12 cellular contexts compared by ENCODE assay signal in the genomic region with DNA sequence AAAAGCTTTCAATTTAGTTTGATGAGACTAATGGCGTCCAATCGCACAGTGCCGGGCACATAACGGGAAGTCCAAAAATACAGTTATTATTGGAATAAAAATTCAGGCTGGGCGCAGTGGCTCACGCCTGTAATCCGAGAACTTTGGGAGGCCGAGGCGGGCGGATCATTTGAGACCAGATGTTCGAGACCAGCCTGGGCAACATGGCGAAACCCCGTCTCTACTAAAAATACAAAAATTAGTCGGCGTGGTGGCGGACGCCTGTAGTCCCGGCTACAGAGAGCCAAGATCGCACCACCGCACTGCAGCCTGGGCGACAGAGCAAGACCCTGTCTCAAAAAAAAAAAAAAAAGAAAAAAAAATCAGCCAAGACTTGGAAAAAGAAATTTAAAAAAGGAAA. TPM values are rescaled to one million over a fixed set of nuclear protein-coding genes. Genes with fewer than 3 reads are reported as not detected.
DNase-seq lines count a peak whose midpoint lies in the region; ATAC-seq, FAIRE-seq and TF ChIP-seq lines count a peak whose summit lies in the region.
"Had no signal": no experiment of that assay in that cellular context is flagged by ENCODE, and none has a peak within 500 bp of the region (broad histone marks: within the 10 kb centered on the region; RNA-seq: fewer than 3 reads in every experiment).

No MANE protein-coding gene starts in this region.

- H3K4me3 Mint-ChIP-seq in activated CD8-positive, alpha-beta memory T cell treated with anti-CD3 and anti-CD28 coated beads, Interleukin-2, amount 10 ng/mL, durations not matched to agents 7 days and 5 days: peak overlapping the region; percentile 68
- H3K4me3 Mint-ChIP-seq in T-helper 17 cell (peak overlapping the region; percentile 85), endothelial cell (ENCODE audit: unreplicated experiment) (peak overlapping the region; percentile 71)
- H3K4me3 Mint-ChIP-seq in stimulated activated effector memory CD8-positive, alpha-beta T cell treated with anti-CD3 and anti-CD28 coated beads, Interleukin-12 subunit alpha, Interleukin-12 subunit beta, amount 100 ng/mL, for 72 hours: peak overlapping the region; percentile 65

- no peak overlapping the region for H3K27ac Mint-ChIP-seq in activated CD8-positive, alpha-beta memory T cell treated with anti-CD3 and anti-CD28 coated beads, Interleukin-2, amount 10 ng/mL, durations not matched to agents 7 days and 5 days
- H3K27ac Mint-ChIP-seq in T-helper 17 cell (peak overlapping the region; percentile 56), endothelial cell (ENCODE audit: unreplicated experiment) (no peak overlapping the region)
- H3K27ac Mint-ChIP-seq in stimulated activated effector memory CD8-positive, alpha-beta T cell treated with anti-CD3 and anti-CD28 coated beads, Interleukin-12 subunit alpha, Interleukin-12 subunit beta, amount 100 ng/mL, for 72 hours: no peak overlapping the region

- TF ChIP-seq CTCF in endothelial cell (IDR thresholded peaks at IDR 0.05; ENCODE audit: unreplicated experiment) (no peak), D721Med (IDR thresholded peaks at IDR 0.05; ENCODE audit: insufficient read depth, missing control alignments) (no peak)

- peaks cover 5% of the 10 kb centered on the region for H3K27me3 Mint-ChIP-seq in activated CD8-positive, alpha-beta memory T cell treated with anti-CD3 and anti-CD28 coated beads, Interleukin-2, amount 10 ng/mL, durations not matched to agents 7 days and 5 days
- H3K27me3 Mint-ChIP-seq in T-helper 17 cell (no peaks in the 10 kb centered on the region), endothelial cell (ENCODE audit: unreplicated experiment) (peaks cover 8% of the 10 kb centered on the region)

- FAIRE-seq in D721Med (lab: Jason Lieb, UNC): no peak

- H3K9me3 ChIP-seq in T-helper 17 cell (ENCODE audit: control insufficient read depth, low read length, poor library complexity, severe bottlenecking): no peaks in the 10 kb centered on the region

- CTCF ChIA-PET in activated CD8-positive, alpha-beta memory T cell treated with anti-CD3 and anti-CD28 coated beads, Interleukin-2, amount 10 ng/mL, durations not matched to agents 7 days and 5 days (lab: Charles Lee): interaction anchor here (1.3 to 4.2 kb wide), 3 partner anchors 8 to 110 kb away, joined by 3 to 29 read pairs (median 5); no protein-coding TSS in a partner anchor

- peaks cover 19% of the 10 kb centered on the region for H3K4me1 Mint-ChIP-seq in activated CD8-positive, alpha-beta memory T cell treated with anti-CD3 and anti-CD28 coated beads, Interleukin-2, amount 10 ng/mL, durations not matched to agents 7 days and 5 days
- peaks cover 28% of the 10 kb centered on the region for H3K4me1 Mint-ChIP-seq in T-helper 17 cell
- peaks cover 18% of the 10 kb centered on the region for H3K4me1 Mint-ChIP-seq in endothelial cell (ENCODE audit: unreplicated experiment)
- H3K4me1 Mint-ChIP-seq in stimulated activated effector memory CD8-positive, alpha-beta T cell treated with anti-CD3 and anti-CD28 coated beads, Interleukin-12 subunit alpha, Interleukin-12 subunit beta, amount 100 ng/mL, for 72 hours: peaks cover 21% of the 10 kb centered on the region

- ATAC-seq in activated CD8-positive, alpha-beta memory T cell treated with anti-CD3 and anti-CD28 coated beads, Interleukin-2, amount 10 ng/mL, durations not matched to agents 7 days and 5 days: no peak
- no peak for ATAC-seq in T-helper 17 cell
- ATAC-seq in stimulated activated effector memory CD8-positive, alpha-beta T cell treated with anti-CD3 and anti-CD28 coated beads, Interleukin-12 subunit alpha, Interleukin-12 subunit beta, amount 100 ng/mL, for 72 hours: no peak

- no peak for DNase-seq in activated CD8-positive, alpha-beta memory T cell treated with anti-CD3 and anti-CD28 coated beads, Interleukin-2, amount 10 ng/mL, durations not matched to agents 7 days and 5 days
- no peak for DNase-seq in activated CD8-positive, alpha-beta memory T cell treated with anti-CD3 and anti-CD28 coated beads for 24 hours
- DNase-seq in T-helper 17 cell (no peak), endothelial cell (ENCODE audit: low spot score) (no peak), medulla oblongata (ENCODE audit: extremely low spot score) (no peak), D721Med (ENCODE audit: insufficient read length, low spot score) (no peak), NCI-H146 (lab: John Stamatoyannopoulos, UW) (no peak)
- no peak for DNase-seq in stimulated activated effector memory CD8-positive, alpha-beta T cell treated with anti-CD3 and anti-CD28 coated beads, Interleukin-12 subunit alpha, Interleukin-12 subunit beta, amount 100 ng/mL, for 72 hours (ENCODE audit: low spot score in 2 of 2)
- DNase-seq: aorta, DND-41, left colon had no signal

- peaks cover 12% of the 10 kb centered on the region for H3K36me3 Mint-ChIP-seq in activated CD8-positive, alpha-beta memory T cell treated with anti-CD3 and anti-CD28 coated beads, Interleukin-2, amount 10 ng/mL, durations not matched to agents 7 days and 5 days
- H3K36me3 Mint-ChIP-seq in T-helper 17 cell (ENCODE audit: low read depth) (no peaks in the 10 kb centered on the region), endothelial cell (ENCODE audit: low read depth, unreplicated experiment) (peaks cover 12% of the 10 kb centered on the region)
- peaks cover 25% of the 10 kb centered on the region for H3K36me3 Mint-ChIP-seq in stimulated activated effector memory CD8-positive, alpha-beta T cell treated with anti-CD3 and anti-CD28 coated beads, Interleukin-12 subunit alpha, Interleukin-12 subunit beta, amount 100 ng/mL, for 72 hours

- H3K9me3 Mint-ChIP-seq in activated CD8-positive, alpha-beta memory T cell treated with anti-CD3 and anti-CD28 coated beads, Interleukin-2, amount 10 ng/mL, durations not matched to agents 7 days and 5 days (ENCODE audit: low read depth): no peaks in the 10 kb centered on the region
- H3K9me3 Mint-ChIP-seq in endothelial cell (ENCODE audit: unreplicated experiment): no peaks in the 10 kb centered on the region
- no peaks in the 10 kb centered on the region for H3K9me3 Mint-ChIP-seq in stimulated activated effector memory CD8-positive, alpha-beta T cell treated with anti-CD3 and anti-CD28 coated beads, Interleukin-12 subunit alpha, Interleukin-12 subunit beta, amount 100 ng/mL, for 72 hours

RNA-seq across cellular contexts. Expression of a gene that starts 1.2 kb away (rescaled TPM):
- total RNA-seq in activated CD8-positive, alpha-beta memory T cell treated with anti-CD3 and anti-CD28 coated beads, Interleukin-2, amount 10 ng/mL, durations not matched to agents 7 days and 5 days: 100 to 1,000 TPM in 1 of 2 experiments, 10 to 100 TPM in 1; 78.2 to 109 TPM
- 10 to 100 TPM; 41.9 to 44.9 TPM for total RNA-seq in T-helper 17 cell
- total RNA-seq in endothelial cell (ENCODE audit: unreplicated experiment): 39.6 TPM

RNA-seq across cellular contexts. Expression of a gene that starts 18.9 kb away (rescaled TPM):
- total RNA-seq in activated CD8-positive, alpha-beta memory T cell treated with anti-CD3 and anti-CD28 coated beads, Interleukin-2, amount 10 ng/mL, durations not matched to agents 7 days and 5 days: 10 to 100 TPM; 28.8 to 34.9 TPM
- total RNA-seq in T-helper 17 cell (10 to 100 TPM; 63.1 to 63.9 TPM), endothelial cell (ENCODE audit: unreplicated experiment) (16.3 TPM)

RNA-seq across cellular contexts. Expression of a gene that starts 41.3 kb away (rescaled TPM):
- total RNA-seq in activated CD8-positive, alpha-beta memory T cell treated with anti-CD3 and anti-CD28 coated beads, Interleukin-2, amount 10 ng/mL, durations not matched to agents 7 days and 5 days: not detected
- total RNA-seq in T-helper 17 cell (not detected), endothelial cell (ENCODE audit: unreplicated experiment) (0.13 TPM)
- total RNA-seq: M059J had no signal
